Comparison of ENCODE assay signal across 1 cellular context in genomic region chr20:31260326-31260932, GRCh38.
A peak's percentile ranks its signal among the peaks of the same experiment; 100 is the strongest.
TF ChIP-seq lines count a peak whose summit lies in the region.

No MANE protein-coding gene starts in this region.

TF ChIP-seq in K562, 482 proteins besides CTCF, POLR2A, EP300 and RAD21:
- TF ChIP-seq ARID3A (IDR thresholded peaks at IDR 0.05; ENCODE audit: borderline replicate concordance, low read depth, low read length) = no peak
- peak; percentile 53 for TF ChIP-seq SMC3 (conservative IDR thresholded peaks at IDR 0.05; ENCODE audit: insufficient read depth, low read depth, low read length)
- TF ChIP-seq PHB2 (IDR thresholded peaks at IDR 0.05; ENCODE audit: low read depth) = no peak
